25 cellular contexts compared by ENCODE assay signal in genomic region chr7:17022915-17023314, GRCh38.
A peak's percentile ranks its signal among the peaks of the same experiment; 100 is the strongest.
DNase-seq lines count a peak whose midpoint lies in the region; ATAC-seq and TF ChIP-seq lines count a peak whose summit lies in the region.
"Had no signal": no experiment of that assay in that cellular context is flagged by ENCODE, and none has a peak within 500 bp of the region (broad histone marks: within the 10 kb centered on the region; RNA-seq: fewer than 3 reads in every experiment).

No MANE protein-coding gene starts in this region.

- no peaks in the 10 kb centered on the region for H3K27me3 ChIP-seq in CD4-positive, CD25-positive, alpha-beta regulatory T cell (ENCODE audit: control insufficient read depth, insufficient read depth, low read length)
- no peaks in the 10 kb centered on the region for H3K27me3 ChIP-seq in upper lobe of right lung
- H3K27me3 ChIP-seq: foreskin keratinocyte, neutrophil, suprapubic skin, uterus had no signal

- peak; percentile 8 to 20 for DNase-seq in activated CD4-positive, alpha-beta T cell treated with anti-CD3 and anti-CD28 coated beads for 4 hours
- DNase-seq in activated CD4-positive, alpha-beta T cell treated with anti-CD3 and anti-CD28 coated beads, Interleukin-2, amount 50 U/mL, for 1 hour, result no peak
- DNase-seq in CD4-positive, CD25-positive, alpha-beta regulatory T cell, result peak in 2 of 3 donors; percentile 36 to 55
- peak; percentile 46 for DNase-seq in T-helper 2 cell treated with Interferon-gamma antibody and Interleukin-4, amounts not matched to agents 5 μg/mL and 100 μg/mL, for 36 hours (ENCODE audit: low spot score)
- no peak for DNase-seq in central memory CD8-positive, alpha-beta T cell (ENCODE audit: low spot score in 2 of 2)
- DNase-seq in upper lobe of right lung (no peak), SIG-M5 treated with dmso at 0.1 percent for 504 hours (lab: John Stamatoyannopoulos, UW; ENCODE audit: unreplicated experiment) (no peak)
- DNase-seq: aorta, caudate nucleus, erythroblast, foreskin keratinocyte, hippocampal formation, MM.1S, NCI-H1436, NCI-H2171 treated with DMSO at 0.1 percent for 48 hours, NCI-H526, T1000, uterus had no signal

- peak; percentile 81 to 86 for ATAC-seq in CD4-positive, CD25-positive, alpha-beta regulatory T cell (ENCODE audit: low read depth in 2 of 2)
- ATAC-seq in central memory CD8-positive, alpha-beta T cell (replicated peaks; ENCODE audit: extremely low read depth, poor library complexity, severe bottlenecking), result peak; percentile 32
- ATAC-seq in HG02623 (IDR thresholded peaks at IDR 0.05; ENCODE audit: unreplicated experiment) (no peak), upper lobe of right lung (no peak)
- ATAC-seq: foreskin keratinocyte had no signal

- H3K9me3 Mint-ChIP-seq in CD4-positive, CD25-positive, alpha-beta regulatory T cell, result peaks cover 0 to 1% (median 0%) of the 10 kb centered on the region in 7 donors
- H3K9me3 Mint-ChIP-seq in T-helper 2 cell treated with Interferon-gamma antibody and Interleukin-4, amounts not matched to agents 5 μg/mL and 100 μg/mL, for 36 hours, result no peaks in the 10 kb centered on the region
- H3K9me3 Mint-ChIP-seq in central memory CD8-positive, alpha-beta T cell, result no peaks in the 10 kb centered on the region
- H3K9me3 Mint-ChIP-seq: IgD-negative memory B cell had no signal

- peak overlapping the region; percentile 46 for H3K4me3 ChIP-seq in CD4-positive, CD25-positive, alpha-beta regulatory T cell (ENCODE audit: low read depth, low read length)
- no peak overlapping the region for H3K4me3 ChIP-seq in upper lobe of right lung
- H3K4me3 ChIP-seq: SK-N-MC, skin epidermis, suprapubic skin, uterus had no signal

- TF ChIP-seq CTCF in upper lobe of right lung (IDR thresholded peaks at IDR 0.05), result no peak

- H3K27ac Mint-ChIP-seq in CD4-positive, CD25-positive, alpha-beta regulatory T cell, result peak overlapping the region in 1 of 3 donors; percentile 15
- peak overlapping the region; percentile 8 for H3K27ac Mint-ChIP-seq in T-helper 2 cell treated with Interferon-gamma antibody and Interleukin-4, amounts not matched to agents 5 μg/mL and 100 μg/mL, for 36 hours
- no peak overlapping the region for H3K27ac Mint-ChIP-seq in central memory CD8-positive, alpha-beta T cell (ENCODE audit: low read depth)
- H3K27ac Mint-ChIP-seq: B cell, IgD-negative memory B cell had no signal

- no peaks in the 10 kb centered on the region for H3K27me3 Mint-ChIP-seq in CD4-positive, CD25-positive, alpha-beta regulatory T cell
- peaks cover 2% of the 10 kb centered on the region for H3K27me3 Mint-ChIP-seq in T-helper 2 cell treated with Interferon-gamma antibody and Interleukin-4, amounts not matched to agents 5 μg/mL and 100 μg/mL, for 36 hours (ENCODE audit: low read depth)
- H3K27me3 Mint-ChIP-seq in central memory CD8-positive, alpha-beta T cell, result peaks cover 9% of the 10 kb centered on the region
- H3K27me3 Mint-ChIP-seq: B cell had no signal

- H3K27ac ChIP-seq in CD4-positive, CD25-positive, alpha-beta regulatory T cell (ENCODE audit: insufficient read depth, low read length, poor library complexity, severe bottlenecking), result peak overlapping the region; percentile 47
- no peak overlapping the region for H3K27ac ChIP-seq in upper lobe of right lung
- H3K27ac ChIP-seq: foreskin keratinocyte, neutrophil, SK-N-MC, suprapubic skin, uterus had no signal

- no peaks in the 10 kb centered on the region for H3K9me3 ChIP-seq in CD4-positive, CD25-positive, alpha-beta regulatory T cell (ENCODE audit: control insufficient read depth in 2 of 2, low read length in 2 of 2)
- H3K9me3 ChIP-seq in upper lobe of right lung, result no peaks in the 10 kb centered on the region
- H3K9me3 ChIP-seq: neutrophil, suprapubic skin, uterus had no signal

- no peaks in the 10 kb centered on the region for H3K36me3 ChIP-seq in CD4-positive, CD25-positive, alpha-beta regulatory T cell (ENCODE audit: control insufficient read depth, insufficient read depth, low read length)
- no peaks in the 10 kb centered on the region for H3K36me3 ChIP-seq in upper lobe of right lung
- H3K36me3 ChIP-seq: neutrophil, suprapubic skin, uterus had no signal

- H3K4me1 ChIP-seq in CD4-positive, CD25-positive, alpha-beta regulatory T cell (ENCODE audit: control insufficient read depth, insufficient read depth, low read length, poor library complexity, severe bottlenecking), result peaks cover 16% of the 10 kb centered on the region
- H3K4me1 ChIP-seq in upper lobe of right lung, result no peaks in the 10 kb centered on the region
- H3K4me1 ChIP-seq: uterus had no signal

- H3K4me1 Mint-ChIP-seq in CD4-positive, CD25-positive, alpha-beta regulatory T cell, result peaks cover 15 to 33% (median 24%) of the 10 kb centered on the region in 4 donors
- peaks cover 31% of the 10 kb centered on the region for H3K4me1 Mint-ChIP-seq in T-helper 2 cell treated with Interferon-gamma antibody and Interleukin-4, amounts not matched to agents 5 μg/mL and 100 μg/mL, for 36 hours (ENCODE audit: low read depth)
- H3K4me1 Mint-ChIP-seq in central memory CD8-positive, alpha-beta T cell, result no peaks in the 10 kb centered on the region
- H3K4me1 Mint-ChIP-seq: B cell had no signal

- H3K4me3 Mint-ChIP-seq in CD4-positive, CD25-positive, alpha-beta regulatory T cell, result peak overlapping the region; percentile 1 to 31 (median 8)
- peak overlapping the region; percentile 5 for H3K4me3 Mint-ChIP-seq in T-helper 2 cell treated with Interferon-gamma antibody and Interleukin-4, amounts not matched to agents 5 μg/mL and 100 μg/mL, for 36 hours
- H3K4me3 Mint-ChIP-seq in central memory CD8-positive, alpha-beta T cell, result no peak overlapping the region
- H3K4me3 Mint-ChIP-seq: B cell, IgD-negative memory B cell had no signal

- H3K36me3 Mint-ChIP-seq in CD4-positive, CD25-positive, alpha-beta regulatory T cell, result no peaks in the 10 kb centered on the region
- peaks cover 5% of the 10 kb centered on the region for H3K36me3 Mint-ChIP-seq in T-helper 2 cell treated with Interferon-gamma antibody and Interleukin-4, amounts not matched to agents 5 μg/mL and 100 μg/mL, for 36 hours (ENCODE audit: low read depth)
- H3K36me3 Mint-ChIP-seq in central memory CD8-positive, alpha-beta T cell (ENCODE audit: insufficient read depth), result peaks cover 2% of the 10 kb centered on the region
- H3K36me3 Mint-ChIP-seq: IgD-negative memory B cell had no signal

- intact Hi-C loops in upper lobe of right lung (cut with DNase I), result no loop called here

Comparison
In these comparisons a context has a peak if more than half of its experiments do, and no peak if none do; other contexts are left out.
1. DNase-seq: peak in activated CD4-positive, alpha-beta T cell treated with anti-CD3 and anti-CD28 coated beads for 4 hours (2 of 2), CD4-positive, CD25-positive, alpha-beta regulatory T cell (2 of 3) and T-helper 2 cell treated with Interferon-gamma antibody and Interleukin-4, amounts not matched to agents 5 μg/mL and 100 μg/mL, for 36 hours (single experiment); none in activated CD4-positive, alpha-beta T cell treated with anti-CD3 and anti-CD28 coated beads, Interleukin-2, amount 50 U/mL, for 1 hour (single experiment), central memory CD8-positive, alpha-beta T cell (0 of 2), upper lobe of right lung (single experiment) and SIG-M5 treated with dmso at 0.1 percent for 504 hours (single experiment).
2. ATAC-seq: peak in CD4-positive, CD25-positive, alpha-beta regulatory T cell (2 of 2) and central memory CD8-positive, alpha-beta T cell (single experiment); none in HG02623 (single experiment) and upper lobe of right lung (single experiment).